In genomic region chr3:163939926-163940325, GRCh38 we compare ENCODE assay signal across 13 cellular contexts.
DNase-seq lines count a peak whose midpoint lies in the region; ATAC-seq and TF ChIP-seq lines count a peak whose summit lies in the region.
"Had no signal": no experiment of that assay in that cellular context is flagged by ENCODE, and none has a peak within 500 bp of the region (broad histone marks: within the 10 kb centered on the region; RNA-seq: fewer than 3 reads in every experiment).

No MANE protein-coding gene starts in this region.

- no peak overlapping the region; a peak in 1 of 4 replicates for H3K4me3 ChIP-seq in HCT116 (replicated peaks in 1 of 2; ENCODE audit: low read depth in 1 of 2, low read length in 2 of 2)

- H3K4me2 ChIP-seq in HCT116 (ENCODE audit: low read length): peak overlapping the region; percentile 58

- H3K27ac ChIP-seq in 22Rv1 (no peak overlapping the region), HCT116 (ENCODE audit: low read depth, low read length) (no peak overlapping the region), RWPE1 (no peak overlapping the region)

- 0 out of 2 replicates have a peak, but pooled peaks have one; percentile 15 for TF ChIP-seq RAD21 in HCT116 (IDR thresholded peaks at IDR 0.05; ENCODE audit: low read depth)

- RAD21 ChIA-PET in HCT116 (lab: Charles Lee; ENCODE audit: low non-redundant PET in 1 of 2, low total read pairs in 2 of 2, uncharacterized antibody in 2 of 2, unreplicated experiment in 2 of 2): no interaction called here

- BruUV-seq in HCT116 (replicated peaks; lab: Mats Ljungman, UMichigan): no TSS peak

- TF ChIP-seq CTCF in 22Rv1 (IDR thresholded peaks at IDR 0.05) (peak; percentile 32; the same call in 1 of the 2 replicates), HCT116 (IDR thresholded peaks at IDR 0.05 in 2 of 3, conservative IDR thresholded peaks at IDR 0.05 in 1 of 3; ENCODE audit: borderline replicate concordance in 1 of 3, insufficient read depth in 1 of 3, low read depth in 2 of 3, low read length in 2 of 3) (peak; percentile 14 to 60 (median 42); a peak in 4 of 6 replicates), RWPE1 (conservative IDR thresholded peaks at IDR 0.05; ENCODE audit: low read depth) (no peak)

- DNase-seq in HCT116 (ENCODE audit: low read depth, low spot score) (peak; percentile 54), RWPE1 (ENCODE audit: low spot score) (peak; percentile 4), fibroblast of gingiva (ENCODE audit: low read depth) (peak; percentile 68), HT-29 (ENCODE audit: low spot score) (no peak)
- no peak for DNase-seq in activated CD8-positive, alpha-beta memory T cell treated with anti-CD3 and anti-CD28 coated beads for 24 hours
- no peak for DNase-seq in activated T-cell treated with anti-CD3 and anti-CD28 coated beads, Interleukin-2, amount 50 U/mL, for 48 hours
- DNase-seq: activated CD4-positive, alpha-beta T cell treated with anti-CD3 and anti-CD28 coated beads, Interleukin-2, amount 50 U/mL, for 4 hours; anterior cingulate cortex; HCEC 1CT; NCI-H1105 treated with DMSO at 0.1 percent for 48 hours; T-helper 2 cell had no signal

- H3K27me3 ChIP-seq in HCT116 (ENCODE audit: insufficient read depth, low read length): no peaks in the 10 kb centered on the region

- H3K4me1 ChIP-seq in HCT116 (ENCODE audit: control insufficient read depth in 1 of 2, insufficient read depth in 2 of 2, low read length in 2 of 2): peaks cover 7 to 13% of the 10 kb centered on the region in 2 experiments; a peak in 3 of 4 replicates

- POLR2A ChIA-PET in HCT116 (lab: Charles Lee) (no interaction called here), RWPE1 (lab: Yijun Ruan, JAX; ENCODE audit: low non-redundant PET) (no interaction called here)

- no peak for TF ChIP-seq POLR2A in HCT116 (IDR thresholded peaks at IDR 0.05; ENCODE audit: borderline replicate concordance, extremely low read depth, insufficient read depth, insufficient read length)

- intact Hi-C loops in HCT116 (cut with micrococcal nuclease): no loop called here

- H4K20me1 ChIP-seq in HCT116 (ENCODE audit: insufficient read depth): no peaks in the 10 kb centered on the region

- H3K36me3 ChIP-seq in HCT116 (ENCODE audit: control insufficient read depth in 1 of 2, insufficient read depth in 2 of 2, low read length in 2 of 2): no peaks in the 10 kb centered on the region

- CTCF ChIA-PET in HCT116 (lab: Charles Lee): interaction anchor here (1.0 kb wide), 1 partner anchor 11 kb away, joined by 3 read pairs; no protein-coding TSS in a partner anchor
- CTCF ChIA-PET in RWPE1 (lab: Yijun Ruan, JAX): no interaction called here

- peak; percentile 94 for ATAC-seq in HCT116
- ATAC-seq in HG03135 (IDR thresholded peaks at IDR 0.05; ENCODE audit: unreplicated experiment): no peak

- H3K9ac ChIP-seq in HCT116 (ENCODE audit: low read length): no peak overlapping the region

- H3K9me2 ChIP-seq in HCT116 (ENCODE audit: insufficient read depth): no peaks in the 10 kb centered on the region

- H3K79me2 ChIP-seq in HCT116 (ENCODE audit: insufficient read depth, low read length): no peaks in the 10 kb centered on the region

- H3K9me3 ChIP-seq in HCT116 (ENCODE audit: control insufficient read depth in 1 of 2, insufficient read depth in 1 of 2, low read depth in 1 of 2, low read length in 2 of 2): 0 out of 4 replicates have a peak, but pooled peaks cover 0 to 3% of the 10 kb centered on the region in 2 experiments

- H2AFZ ChIP-seq in HCT116 (ENCODE audit: low read depth, low read length, poor library complexity, severe bottlenecking): peak overlapping the region; percentile 97

TF ChIP-seq in HCT116, 20 proteins besides CTCF, POLR2A, EP300 and RAD21:
- TF ChIP-seq, protein P1, sequence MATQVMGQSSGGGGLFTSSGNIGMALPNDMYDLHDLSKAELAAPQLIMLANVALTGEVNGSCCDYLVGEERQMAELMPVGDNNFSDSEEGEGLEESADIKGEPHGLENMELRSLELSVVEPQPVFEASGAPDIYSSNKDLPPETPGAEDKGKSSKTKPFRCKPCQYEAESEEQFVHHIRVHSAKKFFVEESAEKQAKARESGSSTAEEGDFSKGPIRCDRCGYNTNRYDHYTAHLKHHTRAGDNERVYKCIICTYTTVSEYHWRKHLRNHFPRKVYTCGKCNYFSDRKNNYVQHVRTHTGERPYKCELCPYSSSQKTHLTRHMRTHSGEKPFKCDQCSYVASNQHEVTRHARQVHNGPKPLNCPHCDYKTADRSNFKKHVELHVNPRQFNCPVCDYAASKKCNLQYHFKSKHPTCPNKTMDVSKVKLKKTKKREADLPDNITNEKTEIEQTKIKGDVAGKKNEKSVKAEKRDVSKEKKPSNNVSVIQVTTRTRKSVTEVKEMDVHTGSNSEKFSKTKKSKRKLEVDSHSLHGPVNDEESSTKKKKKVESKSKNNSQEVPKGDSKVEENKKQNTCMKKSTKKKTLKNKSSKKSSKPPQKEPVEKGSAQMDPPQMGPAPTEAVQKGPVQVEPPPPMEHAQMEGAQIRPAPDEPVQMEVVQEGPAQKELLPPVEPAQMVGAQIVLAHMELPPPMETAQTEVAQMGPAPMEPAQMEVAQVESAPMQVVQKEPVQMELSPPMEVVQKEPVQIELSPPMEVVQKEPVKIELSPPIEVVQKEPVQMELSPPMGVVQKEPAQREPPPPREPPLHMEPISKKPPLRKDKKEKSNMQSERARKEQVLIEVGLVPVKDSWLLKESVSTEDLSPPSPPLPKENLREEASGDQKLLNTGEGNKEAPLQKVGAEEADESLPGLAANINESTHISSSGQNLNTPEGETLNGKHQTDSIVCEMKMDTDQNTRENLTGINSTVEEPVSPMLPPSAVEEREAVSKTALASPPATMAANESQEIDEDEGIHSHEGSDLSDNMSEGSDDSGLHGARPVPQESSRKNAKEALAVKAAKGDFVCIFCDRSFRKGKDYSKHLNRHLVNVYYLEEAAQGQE (IDR thresholded peaks at IDR 0.05; ENCODE audit: low read depth): no peak
- TF ChIP-seq ZNF274 (IDR thresholded peaks at IDR 0.05; ENCODE audit: low read depth, low read length) (no peak), SIN3A (IDR thresholded peaks at IDR 0.05; ENCODE audit: low read depth) (no peak), JUND (IDR thresholded peaks at IDR 0.05) (peak; percentile 63), FOSL1 (IDR thresholded peaks at IDR 0.05; ENCODE audit: low read depth) (peak; percentile 56)
- TF ChIP-seq, protein P2, sequence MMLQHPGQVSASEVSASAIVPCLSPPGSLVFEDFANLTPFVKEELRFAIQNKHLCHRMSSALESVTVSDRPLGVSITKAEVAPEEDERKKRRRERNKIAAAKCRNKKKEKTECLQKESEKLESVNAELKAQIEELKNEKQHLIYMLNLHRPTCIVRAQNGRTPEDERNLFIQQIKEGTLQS (IDR thresholded peaks at IDR 0.05): no peak

Comparison
In these comparisons a context has a peak if more than half of its experiments do, and no peak if none do; other contexts are left out.
1. DNase-seq: peak in HCT116 (single experiment), RWPE1 (single experiment) and fibroblast of gingiva (single experiment); none in activated CD8-positive, alpha-beta memory T cell treated with anti-CD3 and anti-CD28 coated beads for 24 hours (single experiment), HT-29 (single experiment) and activated T-cell treated with anti-CD3 and anti-CD28 coated beads, Interleukin-2, amount 50 U/mL, for 48 hours (0 of 2).